12 cellular contexts compared by ENCODE assay signal in the genomic region with DNA sequence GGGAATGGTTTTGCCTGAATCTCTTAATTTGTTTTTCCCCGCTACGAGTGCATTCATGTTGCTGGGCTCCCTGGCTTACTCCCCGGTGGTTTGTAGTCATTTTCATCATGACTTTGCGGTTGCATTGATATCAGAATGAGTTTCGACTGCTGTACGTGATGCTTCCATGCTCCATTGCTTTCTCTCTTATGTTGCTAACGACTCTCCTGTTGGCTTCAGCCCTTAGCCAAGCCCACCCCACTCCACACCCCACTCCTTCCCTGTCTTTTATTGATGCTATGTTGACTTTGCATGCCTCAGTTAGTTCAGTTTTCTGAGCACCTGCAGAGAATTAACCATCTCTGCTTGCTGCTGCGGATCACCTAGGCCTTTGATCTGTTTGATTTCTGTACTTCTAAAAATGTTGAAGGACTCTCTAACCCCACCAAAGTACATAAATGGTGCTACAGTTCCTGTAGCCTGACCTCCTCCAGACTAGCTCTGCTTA.
DNase-seq lines count a peak whose midpoint lies in the region; ATAC-seq, FAIRE-seq and TF ChIP-seq lines count a peak whose summit lies in the region.
"Had no signal": no experiment of that assay in that cellular context is flagged by ENCODE, and none has a peak within 500 bp of the region (broad histone marks: within the 10 kb centered on the region; RNA-seq: fewer than 3 reads in every experiment).

No MANE protein-coding gene starts in this region.

- intact Hi-C loops in naive thymus-derived CD4-positive, alpha-beta T cell (cut with micrococcal nuclease): no loop called here

- FAIRE-seq in RCC 7860 (lab: Jason Lieb, UNC): no peak

- POLR2A ChIA-PET in naive thymus-derived CD4-positive, alpha-beta T cell (lab: Charles Lee): no interaction called here

- H3K36me3 ChIP-seq in naive thymus-derived CD4-positive, alpha-beta T cell (ENCODE audit: control insufficient read depth in 2 of 3, insufficient read depth in 3 of 3, low read length in 3 of 3): no peaks in the 10 kb centered on the region

- H3K27me3 ChIP-seq in naive thymus-derived CD4-positive, alpha-beta T cell (ENCODE audit: control insufficient read depth in 2 of 2, insufficient read depth in 2 of 2, low read length in 2 of 2): no peaks in the 10 kb centered on the region

- H3K27ac Mint-ChIP-seq in naive thymus-derived CD4-positive, alpha-beta T cell: no peak overlapping the region
- H3K27ac Mint-ChIP-seq: activated CD4-positive, alpha-beta T cell treated with anti-CD3 and anti-CD28 coated beads, Interleukin-2, amount 10 ng/mL, durations not matched to agents 24 days and 14 days; HFFc6 had no signal

- H3K4me3 ChIP-seq in GM12865 (ENCODE audit: low read depth, low read length): no peak overlapping the region
- H3K4me3 ChIP-seq in naive thymus-derived CD4-positive, alpha-beta T cell (ENCODE audit: low read length): no peak overlapping the region

- peak; percentile 87 for DNase-seq in GM12865 (ENCODE audit: low read depth)
- peak; percentile 49 for DNase-seq in RCC 7860 (ENCODE audit: low spot score)
- DNase-seq in G401 (ENCODE audit: low spot score): no peak
- DNase-seq in SKM-1 treated with dmso at 0.1 percent for 144 hours (lab: John Stamatoyannopoulos, UW; ENCODE audit: unreplicated experiment): no peak
- DNase-seq in NOMO-1 treated with DMSO at 0.1 percent for 48 hours (lab: John Stamatoyannopoulos, UW; ENCODE audit: unreplicated experiment): no peak
- no peak for DNase-seq in naive thymus-derived CD4-positive, alpha-beta T cell
- DNase-seq: activated CD4-positive, alpha-beta T cell treated with anti-CD3 and anti-CD28 coated beads, Interleukin-2, amount 10 ng/mL, durations not matched to agents 24 days and 14 days; CD8-positive, alpha-beta memory T cell; HFFc6 had no signal

- H3K9me3 ChIP-seq in naive thymus-derived CD4-positive, alpha-beta T cell (ENCODE audit: control insufficient read depth in 2 of 3, low read length in 3 of 3): no peaks in the 10 kb centered on the region

- H3K4me3 Mint-ChIP-seq in naive thymus-derived CD4-positive, alpha-beta T cell: no peak overlapping the region
- H3K4me3 Mint-ChIP-seq: activated CD4-positive, alpha-beta T cell treated with anti-CD3 and anti-CD28 coated beads, Interleukin-2, amount 10 ng/mL, durations not matched to agents 24 days and 14 days; CD8-positive, alpha-beta memory T cell; central memory CD8-positive, alpha-beta T cell; HFFc6 had no signal

- in situ Hi-C loops in G401 (cut with HindIII; ENCODE audit: low sequenced_read_pairs): no loop called here

- H3K27ac ChIP-seq in naive thymus-derived CD4-positive, alpha-beta T cell (ENCODE audit: low read depth, low read length): no peak overlapping the region

- ATAC-seq in GM21528 (IDR thresholded peaks at IDR 0.05; ENCODE audit: low FRiP score, unreplicated experiment) (peak; percentile 80), HG03469 (IDR thresholded peaks at IDR 0.05; ENCODE audit: unreplicated experiment) (peak; percentile 78)
- ATAC-seq in naive thymus-derived CD4-positive, alpha-beta T cell: no peak

- CTCF ChIA-PET in naive thymus-derived CD4-positive, alpha-beta T cell (lab: Charles Lee): no interaction called here

- peaks cover 0 to 14% (median 0%) of the 10 kb centered on the region in 5 donors for H3K36me3 Mint-ChIP-seq in naive thymus-derived CD4-positive, alpha-beta T cell

- H3K9me3 Mint-ChIP-seq in naive thymus-derived CD4-positive, alpha-beta T cell: peaks cover 0 to 3% (median 0%) of the 10 kb centered on the region in 11 donors
- H3K9me3 Mint-ChIP-seq: activated CD4-positive, alpha-beta T cell treated with anti-CD3 and anti-CD28 coated beads, Interleukin-2, amount 10 ng/mL, durations not matched to agents 24 days and 14 days; CD8-positive, alpha-beta memory T cell; central memory CD8-positive, alpha-beta T cell; HFFc6 had no signal

- peaks cover 0 to 2% (median 0%) of the 10 kb centered on the region in 7 donors for H3K4me1 Mint-ChIP-seq in naive thymus-derived CD4-positive, alpha-beta T cell
- H3K4me1 Mint-ChIP-seq: activated CD4-positive, alpha-beta T cell treated with anti-CD3 and anti-CD28 coated beads, Interleukin-2, amount 10 ng/mL, durations not matched to agents 24 days and 14 days; CD8-positive, alpha-beta memory T cell had no signal

- H3K4me1 ChIP-seq in naive thymus-derived CD4-positive, alpha-beta T cell (ENCODE audit: control insufficient read depth in 2 of 2, insufficient read depth in 2 of 2, low read length in 2 of 2): no peaks in the 10 kb centered on the region

- no peak for TF ChIP-seq CTCF in GM12865 (IDR thresholded peaks at IDR 0.05; ENCODE audit: insufficient read depth, low read depth, low read length, missing control alignments)

- H3K27me3 Mint-ChIP-seq in naive thymus-derived CD4-positive, alpha-beta T cell: peaks cover 0 to 17% (median 0%) of the 10 kb centered on the region in 5 donors
- H3K27me3 Mint-ChIP-seq: CD8-positive, alpha-beta memory T cell; central memory CD8-positive, alpha-beta T cell had no signal

Comparison
In these comparisons a context has a peak if more than half of its experiments do, and no peak if none do; other contexts are left out.
1. DNase-seq: peak in GM12865 (single experiment) and RCC 7860 (single experiment); none in G401 (single experiment), SKM-1 treated with dmso at 0.1 percent for 144 hours (single experiment), NOMO-1 treated with DMSO at 0.1 percent for 48 hours (single experiment) and naive thymus-derived CD4-positive, alpha-beta T cell (0 of 9).